In genomic region chr14:105092912-105093425, GRCh38 we compare ENCODE assay signal across 9 cellular contexts. TPM values are rescaled to one million over a fixed set of nuclear protein-coding genes. Genes with fewer than 3 reads are reported as not detected.
DNase-seq lines count a peak whose midpoint lies in the region; ATAC-seq and TF ChIP-seq lines count a peak whose summit lies in the region.
"Had no signal": no experiment of that assay in that cellular context is flagged by ENCODE, and none has a peak within 500 bp of the region (broad histone marks: within the 10 kb centered on the region; RNA-seq: fewer than 3 reads in every experiment).

No MANE protein-coding gene starts in this region.

- peak overlapping the region; percentile 58 to 84 for H3K27ac Mint-ChIP-seq in natural killer cell

- H3K27ac ChIP-seq in thymus (ENCODE audit: low read depth), result peak overlapping the region; percentile 91
- H3K27ac ChIP-seq: neutrophil had no signal

- intact Hi-C loops in natural killer cell (cut with micrococcal nuclease), result loop anchor here (5.0 kb wide), 1 partner anchor 74 kb away; the partner anchor contains the start of gene JAG2

- peak overlapping the region; percentile 91 for H3K4me3 ChIP-seq in epithelial cell of proximal tubule (ENCODE audit: low read depth, low read length)
- peak overlapping the region; percentile 54 for H3K4me3 ChIP-seq in thymus (ENCODE audit: low read length)

- H3K4me1 Mint-ChIP-seq in natural killer cell, result peaks cover 5 to 40% of the 10 kb centered on the region in 2 donors

- peak overlapping the region; percentile 91 for H3K4me3 Mint-ChIP-seq in natural killer cell

- WGBS in thymus, result 5% methylated on average over 46 of the region's 46 CpGs

- peaks cover 39% of the 10 kb centered on the region for H3K27me3 ChIP-seq in thymus (ENCODE audit: control insufficient read depth, insufficient read depth)

- H3K9me3 Mint-ChIP-seq in natural killer cell, result no peaks in the 10 kb centered on the region

- no peaks in the 10 kb centered on the region for H3K4me1 ChIP-seq in thymus (ENCODE audit: control insufficient read depth, insufficient read depth, low read length)

- TF ChIP-seq CTCF in epithelial cell of proximal tubule (conservative IDR thresholded peaks at IDR 0.05; ENCODE audit: low read depth, low read length) (no peak), natural killer cell (IDR thresholded peaks at IDR 0.05) (no peak)

- peaks cover 0 to 8% of the 10 kb centered on the region in 2 donors for H3K27me3 Mint-ChIP-seq in natural killer cell (ENCODE audit: low read depth in 2 of 2)

- H3K9me3 ChIP-seq in thymus (ENCODE audit: control insufficient read depth), result no peaks in the 10 kb centered on the region
- H3K9me3 ChIP-seq: neutrophil had no signal

- H3K36me3 ChIP-seq in thymus (ENCODE audit: control insufficient read depth, insufficient read depth), result no peaks in the 10 kb centered on the region
- H3K36me3 ChIP-seq: neutrophil had no signal

- DNase-seq in NCI-H524 (lab: John Stamatoyannopoulos, UW), result peak; percentile 41 to 77
- DNase-seq in NCI-H524 treated with DMSO at 0.1 percent for 48 hours (lab: John Stamatoyannopoulos, UW), result no peak
- DNase-seq in LoVo (ENCODE audit: low spot score), result peak; percentile 37
- peak; percentile 40 for DNase-seq in activated T-cell treated with anti-CD3 and anti-CD28 coated beads for 4 hours
- DNase-seq in epithelial cell of proximal tubule (ENCODE audit: low read depth), result no peak
- peak; percentile 58 for DNase-seq in natural killer cell

- no peaks in the 10 kb centered on the region for H3K36me3 Mint-ChIP-seq in natural killer cell

- ATAC-seq in natural killer cell, result peak; percentile 59 to 69 (median 65)
- no peak for ATAC-seq in HG03175 (IDR thresholded peaks at IDR 0.05; ENCODE audit: unreplicated experiment)

RNA-seq across cellular contexts. Expression of gene GPR132, which starts 27.7 kb away (rescaled TPM):
- 0.29 and 0.43 TPM in 2 replicates for total RNA-seq in epithelial cell of proximal tubule
- total RNA-seq in natural killer cell, result 10 to 100 TPM; 18.2 to 30.3 (median 26.7) TPM
- 7.4 TPM for polyA plus RNA-seq in thymus

Comparison
In these comparisons a context has a peak if more than half of its experiments do, and no peak if none do; other contexts are left out.
1. DNase-seq: peak in NCI-H524 (2 of 2), LoVo (single experiment), activated T-cell treated with anti-CD3 and anti-CD28 coated beads for 4 hours (single experiment) and natural killer cell (single experiment); none in NCI-H524 treated with DMSO at 0.1 percent for 48 hours (single experiment) and epithelial cell of proximal tubule (single experiment).
2. RNA of gene GPR132, which starts 27.7 kb away (total RNA-seq): 18.2 to 30.3 TPM in natural killer cell; 0.29 to 0.43 TPM in epithelial cell of proximal tubule; every median in the first group is over 10 times any median in the second.